In the genomic region with DNA sequence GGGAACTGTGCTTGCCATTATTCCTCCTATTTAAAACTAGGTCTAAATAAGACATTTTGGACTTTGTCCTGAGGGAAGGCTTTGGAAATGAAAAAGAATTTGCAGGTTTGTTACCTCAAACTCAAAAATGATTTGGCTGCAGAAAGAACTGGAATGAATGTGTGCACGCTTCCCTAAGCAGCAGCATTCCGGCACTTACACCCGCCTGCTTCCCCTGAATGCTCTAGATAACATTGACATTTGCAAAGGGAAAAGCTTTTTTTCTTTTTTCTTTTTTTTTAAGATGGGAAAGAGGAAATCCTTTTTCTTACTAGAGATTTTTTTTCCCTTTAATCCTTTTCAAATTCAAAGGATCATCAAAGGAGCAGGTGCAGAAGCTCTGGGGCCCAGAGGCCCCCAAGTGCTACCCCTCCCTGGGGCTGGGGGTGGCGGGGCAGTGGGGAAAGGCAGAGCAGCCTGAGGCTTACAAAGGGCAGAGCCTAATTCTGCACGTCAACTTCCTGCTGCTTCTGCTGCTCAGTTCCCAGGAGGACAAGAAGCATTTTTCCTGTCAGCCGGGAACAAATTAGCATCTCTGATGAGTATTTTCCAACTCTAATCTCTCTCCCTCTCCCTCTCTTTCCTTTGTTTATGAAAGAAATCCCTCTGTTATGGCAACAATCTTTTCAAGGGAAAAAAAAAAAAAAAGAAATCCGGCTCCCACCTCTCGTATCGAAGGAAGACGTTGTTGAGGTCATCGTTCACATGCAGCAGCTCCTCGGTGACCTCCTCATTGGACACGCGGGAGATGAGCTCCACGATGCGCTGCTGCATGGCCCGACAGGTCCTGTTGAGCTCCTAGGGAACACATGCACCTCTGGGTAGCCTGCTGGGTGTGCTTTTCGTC, we compare ENCODE assay signal across 1 cellular context.
TF ChIP-seq lines count a peak whose summit lies in the region.

No MANE protein-coding gene starts in this region.

TF ChIP-seq in IMR-90, 13 proteins besides CTCF, POLR2A, EP300 and RAD21:
- TF ChIP-seq MXI1 (IDR thresholded peaks at IDR 0.05; ENCODE audit: borderline replicate concordance, low read depth, low read length) (0 out of 2 replicates have a peak, but pooled peaks have one; percentile 20), RFX5 (IDR thresholded peaks at IDR 0.05; ENCODE audit: low read depth, low read length) (no peak)
TF ChIP-seq in IMR-90: peak in this region for 1.
